Comparison of ENCODE assay signal across 1 cellular context in the genomic region with DNA sequence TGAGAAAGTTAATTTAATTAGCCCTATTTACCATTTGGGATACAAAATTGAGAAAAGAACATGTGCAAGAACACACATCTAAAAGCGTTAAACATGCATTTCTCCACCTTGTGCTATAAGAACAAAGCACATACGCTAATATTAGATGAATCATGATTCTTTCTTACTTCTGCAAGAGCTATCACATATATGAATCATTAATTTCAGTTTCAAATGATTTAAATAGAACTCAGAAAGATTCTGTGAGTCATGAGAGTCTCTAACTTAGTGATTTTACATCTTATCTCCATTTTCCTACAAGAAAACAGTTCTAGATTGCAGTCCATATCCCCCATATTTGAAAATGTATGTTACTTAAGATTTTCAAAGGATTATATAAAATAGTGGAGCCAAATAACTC.
TF ChIP-seq lines count a peak whose summit lies in the region.

No MANE protein-coding gene starts in this region.

TF ChIP-seq in GM12878, 131 proteins besides CTCF, POLR2A, EP300 and RAD21 (continued from another document):
- TF ChIP-seq, protein P1, sequence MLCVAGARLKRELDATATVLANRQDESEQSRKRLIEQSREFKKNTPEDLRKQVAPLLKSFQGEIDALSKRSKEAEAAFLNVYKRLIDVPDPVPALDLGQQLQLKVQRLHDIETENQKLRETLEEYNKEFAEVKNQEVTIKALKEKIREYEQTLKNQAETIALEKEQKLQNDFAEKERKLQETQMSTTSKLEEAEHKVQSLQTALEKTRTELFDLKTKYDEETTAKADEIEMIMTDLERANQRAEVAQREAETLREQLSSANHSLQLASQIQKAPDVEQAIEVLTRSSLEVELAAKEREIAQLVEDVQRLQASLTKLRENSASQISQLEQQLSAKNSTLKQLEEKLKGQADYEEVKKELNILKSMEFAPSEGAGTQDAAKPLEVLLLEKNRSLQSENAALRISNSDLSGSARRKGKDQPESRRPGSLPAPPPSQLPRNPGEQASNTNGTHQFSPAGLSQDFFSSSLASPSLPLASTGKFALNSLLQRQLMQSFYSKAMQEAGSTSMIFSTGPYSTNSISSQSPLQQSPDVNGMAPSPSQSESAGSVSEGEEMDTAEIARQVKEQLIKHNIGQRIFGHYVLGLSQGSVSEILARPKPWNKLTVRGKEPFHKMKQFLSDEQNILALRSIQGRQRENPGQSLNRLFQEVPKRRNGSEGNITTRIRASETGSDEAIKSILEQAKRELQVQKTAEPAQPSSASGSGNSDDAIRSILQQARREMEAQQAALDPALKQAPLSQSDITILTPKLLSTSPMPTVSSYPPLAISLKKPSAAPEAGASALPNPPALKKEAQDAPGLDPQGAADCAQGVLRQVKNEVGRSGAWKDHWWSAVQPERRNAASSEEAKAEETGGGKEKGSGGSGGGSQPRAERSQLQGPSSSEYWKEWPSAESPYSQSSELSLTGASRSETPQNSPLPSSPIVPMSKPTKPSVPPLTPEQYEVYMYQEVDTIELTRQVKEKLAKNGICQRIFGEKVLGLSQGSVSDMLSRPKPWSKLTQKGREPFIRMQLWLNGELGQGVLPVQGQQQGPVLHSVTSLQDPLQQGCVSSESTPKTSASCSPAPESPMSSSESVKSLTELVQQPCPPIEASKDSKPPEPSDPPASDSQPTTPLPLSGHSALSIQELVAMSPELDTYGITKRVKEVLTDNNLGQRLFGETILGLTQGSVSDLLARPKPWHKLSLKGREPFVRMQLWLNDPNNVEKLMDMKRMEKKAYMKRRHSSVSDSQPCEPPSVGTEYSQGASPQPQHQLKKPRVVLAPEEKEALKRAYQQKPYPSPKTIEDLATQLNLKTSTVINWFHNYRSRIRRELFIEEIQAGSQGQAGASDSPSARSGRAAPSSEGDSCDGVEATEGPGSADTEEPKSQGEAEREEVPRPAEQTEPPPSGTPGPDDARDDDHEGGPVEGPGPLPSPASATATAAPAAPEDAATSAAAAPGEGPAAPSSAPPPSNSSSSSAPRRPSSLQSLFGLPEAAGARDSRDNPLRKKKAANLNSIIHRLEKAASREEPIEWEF (IDR thresholded peaks at IDR 0.05; ENCODE audit: insufficient replicate concordance, low read depth, low read length) = no peak
- TF ChIP-seq, protein P2, sequence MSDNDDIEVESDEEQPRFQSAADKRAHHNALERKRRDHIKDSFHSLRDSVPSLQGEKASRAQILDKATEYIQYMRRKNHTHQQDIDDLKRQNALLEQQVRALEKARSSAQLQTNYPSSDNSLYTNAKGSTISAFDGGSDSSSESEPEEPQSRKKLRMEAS (IDR thresholded peaks at IDR 0.05; ENCODE audit: low read depth, low read length) = no peak
- TF ChIP-seq MEF2B (IDR thresholded peaks at IDR 0.05; ENCODE audit: partially characterized antibody, poor library complexity, severe bottlenecking) = peak; percentile 14
- no peak for TF ChIP-seq SUPT20H (IDR thresholded peaks at IDR 0.05; ENCODE audit: borderline replicate concordance, control insufficient read depth, low read depth, low read length)
- TF ChIP-seq MEF2A (IDR thresholded peaks at IDR 0.05; ENCODE audit: insufficient read depth, low read depth, low read length) = peak; percentile 60; the same call in 1 of the 2 replicates
- TF ChIP-seq PAX8 (IDR thresholded peaks at IDR 0.05) = no peak
- TF ChIP-seq TCF3 (IDR thresholded peaks at IDR 0.05; ENCODE audit: borderline replicate concordance, insufficient read depth, low read depth, low read length) = no peak
- no peak for TF ChIP-seq BCL11A (IDR thresholded peaks at IDR 0.05; ENCODE audit: low read depth, low read length)
- TF ChIP-seq, protein P3, sequence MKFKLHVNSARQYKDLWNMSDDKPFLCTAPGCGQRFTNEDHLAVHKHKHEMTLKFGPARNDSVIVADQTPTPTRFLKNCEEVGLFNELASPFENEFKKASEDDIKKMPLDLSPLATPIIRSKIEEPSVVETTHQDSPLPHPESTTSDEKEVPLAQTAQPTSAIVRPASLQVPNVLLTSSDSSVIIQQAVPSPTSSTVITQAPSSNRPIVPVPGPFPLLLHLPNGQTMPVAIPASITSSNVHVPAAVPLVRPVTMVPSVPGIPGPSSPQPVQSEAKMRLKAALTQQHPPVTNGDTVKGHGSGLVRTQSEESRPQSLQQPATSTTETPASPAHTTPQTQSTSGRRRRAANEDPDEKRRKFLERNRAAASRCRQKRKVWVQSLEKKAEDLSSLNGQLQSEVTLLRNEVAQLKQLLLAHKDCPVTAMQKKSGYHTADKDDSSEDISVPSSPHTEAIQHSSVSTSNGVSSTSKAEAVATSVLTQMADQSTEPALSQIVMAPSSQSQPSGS (IDR thresholded peaks at IDR 0.05; ENCODE audit: low read length) = peak; percentile 66
- no peak for TF ChIP-seq ETV6 (conservative IDR thresholded peaks at IDR 0.05 in 1 of 2, IDR thresholded peaks at IDR 0.05 in 1 of 2; ENCODE audit: borderline replicate concordance in 1 of 2, low read depth in 1 of 2)
- peak; percentile 41; the same call in 1 of the 2 replicates for TF ChIP-seq ATF7 (IDR thresholded peaks at IDR 0.05; ENCODE audit: low read depth)
